In the genomic region with DNA sequence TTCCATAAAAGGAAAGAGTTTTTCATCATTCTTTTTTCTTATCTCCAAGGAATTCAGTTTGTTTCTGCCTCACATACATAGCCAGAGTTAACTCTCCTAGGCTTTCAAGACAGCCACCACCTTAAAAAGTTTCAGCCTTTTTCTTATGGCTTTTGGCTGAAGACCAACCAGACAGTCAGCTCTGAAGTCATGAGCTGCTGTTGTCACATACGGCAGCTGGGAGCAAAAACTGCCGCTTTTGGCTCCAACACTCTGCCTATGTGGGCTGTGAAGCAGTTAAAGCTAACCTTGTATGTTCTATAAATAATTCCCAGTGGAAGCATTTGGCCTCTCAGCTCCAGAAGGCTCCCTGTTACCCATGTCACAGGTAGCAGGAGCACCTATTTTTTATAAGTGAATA, we compare ENCODE assay signal across 20 cellular contexts.
A peak's percentile ranks its signal among the peaks of the same experiment; 100 is the strongest.
DNase-seq lines count a peak whose midpoint lies in the region; ATAC-seq lines count a peak whose summit lies in the region.
"Had no signal": no experiment of that assay in that cellular context is flagged by ENCODE, and none has a peak within 500 bp of the region (broad histone marks: within the 10 kb centered on the region; RNA-seq: fewer than 3 reads in every experiment).

No MANE protein-coding gene starts in this region.

- peak overlapping the region; percentile 56 for H2AFZ ChIP-seq in ACC112 (ENCODE audit: low read length, unreplicated experiment)

- DNase-seq in RPMI8226: peak; percentile 17
- peak; percentile 20 for DNase-seq in dermis blood vessel endothelial cell
- peak; percentile 68 for DNase-seq in myocyte (ENCODE audit: low read depth)
- no peak for DNase-seq in NCI-H526 treated with DMSO at 0.1 percent for 48 hours (lab: John Stamatoyannopoulos, UW)
- DNase-seq in effector memory CD4-positive, alpha-beta T cell: no peak
- DNase-seq: activated CD4-positive, alpha-beta T cell treated with anti-CD3 and anti-CD28 coated beads for 48 hours; activated naive CD8-positive, alpha-beta T cell treated with anti-CD3 and anti-CD28 coated beads, Interleukin-2, amount 50 U/mL, for 24 hours; central memory CD4-positive, alpha-beta T cell; DMS 273 treated with DMSO at 0.1 percent for 48 hours; effector CD4-positive, alpha-beta T cell; esophagus squamous epithelium; NCI-H2029; psoas muscle; stimulated activated CD8-positive, alpha-beta memory T cell treated with anti-CD3 and anti-CD28 coated beads, Interleukin-4, amount 100 ng/mL, for 48 hours; T-cell had no signal

- no peaks in the 10 kb centered on the region for H3K4me1 ChIP-seq in ACC112 (ENCODE audit: control insufficient read depth, insufficient read depth, low read length, unreplicated experiment)
- no peaks in the 10 kb centered on the region for H3K4me1 ChIP-seq in effector memory CD4-positive, alpha-beta T cell (ENCODE audit: control insufficient read depth, insufficient read depth, low read length, poor library complexity, severe bottlenecking)
- H3K4me1 ChIP-seq: esophagus squamous epithelium, psoas muscle, suprapubic skin had no signal

- no peaks in the 10 kb centered on the region for H3K79me2 ChIP-seq in ACC112 (ENCODE audit: control insufficient read depth, insufficient read depth, low read length, unreplicated experiment)

- H3K27me3 ChIP-seq in ACC112 (ENCODE audit: insufficient read depth, low read length): no peaks in the 10 kb centered on the region
- H3K27me3 ChIP-seq in effector memory CD4-positive, alpha-beta T cell (replicated peaks; ENCODE audit: control insufficient read depth, insufficient read depth, low read length, poor library complexity, severe bottlenecking): no peaks in the 10 kb centered on the region
- H3K27me3 ChIP-seq: esophagus squamous epithelium, suprapubic skin had no signal

- H3K27ac ChIP-seq in ACC112 (ENCODE audit: low read depth, low read length): no peak overlapping the region
- H3K27ac ChIP-seq in effector memory CD4-positive, alpha-beta T cell (ENCODE audit: insufficient read depth, low read length, poor library complexity, severe bottlenecking): no peak overlapping the region
- H3K27ac ChIP-seq: esophagus squamous epithelium, psoas muscle, suprapubic skin had no signal

- H3K4me3 ChIP-seq in ACC112 (ENCODE audit: low read depth, low read length): no peak overlapping the region
- no peak overlapping the region for H3K4me3 ChIP-seq in effector memory CD4-positive, alpha-beta T cell (ENCODE audit: insufficient read depth, low read depth, low read length, poor library complexity, severe bottlenecking)
- H3K4me3 ChIP-seq: esophagus squamous epithelium, psoas muscle, suprapubic skin had no signal

- H3K9me3 ChIP-seq in effector memory CD4-positive, alpha-beta T cell (ENCODE audit: control insufficient read depth, low read length): no peaks in the 10 kb centered on the region
- H3K9me3 ChIP-seq: esophagus squamous epithelium, psoas muscle, suprapubic skin had no signal

- no peak for ATAC-seq in HG03025 (IDR thresholded peaks at IDR 0.05; ENCODE audit: low FRiP score, unreplicated experiment)
- no peak for ATAC-seq in GM18519 (IDR thresholded peaks at IDR 0.05; ENCODE audit: low FRiP score, unreplicated experiment)
- ATAC-seq: activated naive CD8-positive, alpha-beta T cell treated with anti-CD3 and anti-CD28 coated beads, Interleukin-2, amount 50 U/mL, for 24 hours; natural killer cell treated with Interleukin-12 subunit alpha and Interleukin-12 subunit beta and Interleukin-15 and Interleukin-18, amount 100 ng/mL, for 72 hours; psoas muscle; T-cell had no signal

- no peaks in the 10 kb centered on the region for H3K36me3 ChIP-seq in ACC112 (ENCODE audit: insufficient read depth, low read length)
- H3K36me3 ChIP-seq in effector memory CD4-positive, alpha-beta T cell (ENCODE audit: control insufficient read depth, insufficient read depth, low read length): no peaks in the 10 kb centered on the region
- H3K36me3 ChIP-seq: esophagus squamous epithelium, suprapubic skin had no signal

Comparison
In these comparisons a context has a peak if more than half of its experiments do, and no peak if none do; other contexts are left out.
1. DNase-seq: peak in RPMI8226 (single experiment), dermis blood vessel endothelial cell (single experiment) and myocyte (single experiment); none in NCI-H526 treated with DMSO at 0.1 percent for 48 hours (single experiment) and effector memory CD4-positive, alpha-beta T cell (0 of 3).